8 cellular contexts compared by ENCODE assay signal in genomic region chr2:171158790-171159325, GRCh38. TPM values are rescaled to one million over a fixed set of nuclear protein-coding genes. Genes with fewer than 3 reads are reported as not detected.
A peak's percentile ranks its signal among the peaks of the same experiment; 100 is the strongest.
DNase-seq lines count a peak whose midpoint lies in the region; ATAC-seq, FAIRE-seq and TF ChIP-seq lines count a peak whose summit lies in the region.

No MANE protein-coding gene starts in this region.

- H3K9me3 Mint-ChIP-seq in astrocyte (ENCODE audit: unreplicated experiment) = no peaks in the 10 kb centered on the region

- no peaks in the 10 kb centered on the region for H3K36me3 ChIP-seq in Karpas-422 (ENCODE audit: insufficient read depth, low read length)
- no peaks in the 10 kb centered on the region for H3K36me3 ChIP-seq in astrocyte (ENCODE audit: insufficient read depth, low read length)
- H3K36me3 ChIP-seq in lower lobe of right lung = no peaks in the 10 kb centered on the region
- H3K36me3 ChIP-seq in urinary bladder (ENCODE audit: insufficient read depth) = no peaks in the 10 kb centered on the region

- no peak overlapping the region; the same call in 1 of the 2 replicates for H3K27ac ChIP-seq in Karpas-422 (ENCODE audit: low read length)
- no peak overlapping the region for H3K27ac ChIP-seq in astrocyte (ENCODE audit: low read depth, low read length)
- H3K27ac ChIP-seq in lower lobe of right lung = no peak overlapping the region
- H3K27ac ChIP-seq in urinary bladder (ENCODE audit: low read depth) = no peak overlapping the region

- DNase-seq in DMS79 (lab: John Stamatoyannopoulos, UW) (peak; percentile 25), Karpas-422 (peak; percentile 47), astrocyte (ENCODE audit: low read depth) (no peak), lower lobe of right lung (no peak), NOMO-1 treated with DMSO at 0.1 percent for 48 hours (lab: John Stamatoyannopoulos, UW; ENCODE audit: unreplicated experiment) (no peak), UCSD-AML1 (lab: John Stamatoyannopoulos, UW; ENCODE audit: unreplicated experiment) (no peak)

- FAIRE-seq in astrocyte (lab: Jason Lieb, UNC) = peak; percentile 32

- peak overlapping the region; percentile 92 for H3K4me2 ChIP-seq in Karpas-422 (ENCODE audit: low read depth, low read length, poor library complexity, severe bottlenecking)
- H3K4me2 ChIP-seq in astrocyte (ENCODE audit: low read length) = peak overlapping the region; percentile 92

- 8% methylated on average over 15 of the region's 15 CpGs for WGBS in urinary bladder

- no peak for TF ChIP-seq CTCF in astrocyte (IDR thresholded peaks at IDR 0.05; ENCODE audit: insufficient read depth, low read depth, low read length)
- TF ChIP-seq CTCF in lower lobe of right lung (IDR thresholded peaks at IDR 0.05) = no peak

- no peak for ATAC-seq in lower lobe of right lung
- no peak for ATAC-seq in GM18868 (IDR thresholded peaks at IDR 0.05; ENCODE audit: unreplicated experiment)

- H3K9ac ChIP-seq in Karpas-422 (ENCODE audit: low read length) (peak overlapping the region; percentile 94), astrocyte (ENCODE audit: low read length) (peak overlapping the region; percentile 97)

- H3K36me3 Mint-ChIP-seq in astrocyte (ENCODE audit: low read depth, unreplicated experiment) = no peaks in the 10 kb centered on the region

- peaks cover 62% of the 10 kb centered on the region for H3K4me1 ChIP-seq in Karpas-422 (ENCODE audit: low read length)
- H3K4me1 ChIP-seq in astrocyte (ENCODE audit: insufficient read depth, low read length) = no peaks in the 10 kb centered on the region
- peaks cover 28% of the 10 kb centered on the region for H3K4me1 ChIP-seq in lower lobe of right lung
- no peaks in the 10 kb centered on the region for H3K4me1 ChIP-seq in urinary bladder (ENCODE audit: insufficient read depth)

- H2AFZ ChIP-seq in Karpas-422 (ENCODE audit: low read length) (no peak overlapping the region), astrocyte (ENCODE audit: low read depth, low read length) (no peak overlapping the region)

- H3K4me3 ChIP-seq in Karpas-422 (ENCODE audit: low read length) (peak overlapping the region; percentile 85), astrocyte (ENCODE audit: insufficient read depth, low read depth, low read length) (peak overlapping the region; percentile 79), lower lobe of right lung (peak overlapping the region; percentile 78), urinary bladder (ENCODE audit: low read depth, low read length) (peak overlapping the region; percentile 98)

- no peaks in the 10 kb centered on the region for H3K9me2 ChIP-seq in Karpas-422 (replicated peaks; ENCODE audit: insufficient read depth, low read length)

- H3K27me3 ChIP-seq in Karpas-422 (ENCODE audit: low read length) (no peaks in the 10 kb centered on the region), astrocyte (ENCODE audit: insufficient read depth, low read length) (no peaks in the 10 kb centered on the region), lower lobe of right lung (ENCODE audit: low read depth) (no peaks in the 10 kb centered on the region)

- peaks cover 24% of the 10 kb centered on the region for H3K4me1 Mint-ChIP-seq in astrocyte (ENCODE audit: low read depth, unreplicated experiment)

- H3K9me3 ChIP-seq in Karpas-422 (ENCODE audit: low read length) (no peaks in the 10 kb centered on the region), astrocyte (ENCODE audit: insufficient read depth, low read depth, low read length) (no peaks in the 10 kb centered on the region), lower lobe of right lung (no peaks in the 10 kb centered on the region)

- H3K4me3 Mint-ChIP-seq in astrocyte (ENCODE audit: unreplicated experiment) = peak overlapping the region; percentile 99

- H4K20me1 ChIP-seq in Karpas-422 (ENCODE audit: insufficient read depth, low read depth, low read length) (peaks cover 39% of the 10 kb centered on the region), astrocyte (ENCODE audit: insufficient read depth, low read length) (peaks cover 55% of the 10 kb centered on the region)

- peak overlapping the region; percentile 94 for H3K27ac Mint-ChIP-seq in astrocyte (ENCODE audit: unreplicated experiment)

- H3K79me2 ChIP-seq in Karpas-422 (ENCODE audit: low read length) (peaks cover 63% of the 10 kb centered on the region), astrocyte (ENCODE audit: insufficient read depth, low read length) (peaks cover 61% of the 10 kb centered on the region)

- H3K27me3 Mint-ChIP-seq in astrocyte (ENCODE audit: low read depth, unreplicated experiment) = no peaks in the 10 kb centered on the region

- intact Hi-C loops in lower lobe of right lung (cut with DNase I) = no loop called here

RNA-seq across cellular contexts. Expression of gene TLK1, which starts 1.8 kb away (rescaled TPM):
- 9.0 and 22.8 TPM in 2 replicates for total RNA-seq in Karpas-422 (2014; rRNA removed; shearing (Covaris generic); ENCODE audit: low replicate concordance)
- 50.1 and 50.2 TPM in 2 replicates for total RNA-seq in astrocyte
- total RNA-seq in lower lobe of right lung = 58.2 TPM
- total RNA-seq in urinary bladder = 50.9 TPM
- 23.3 TPM for polyA plus RNA-seq in urinary bladder

Comparison
In these comparisons a context has a peak if more than half of its experiments do, and no peak if none do; other contexts are left out.
1. DNase-seq: peak in DMS79 (single experiment) and Karpas-422 (single experiment); none in astrocyte (single experiment), lower lobe of right lung (single experiment), NOMO-1 treated with DMSO at 0.1 percent for 48 hours (single experiment) and UCSD-AML1 (single experiment).
2. Peak in every context shown above with its lines, with median percentiles within 50 percentile points of each other: H3K4me3 ChIP-seq.